In the genomic region with DNA sequence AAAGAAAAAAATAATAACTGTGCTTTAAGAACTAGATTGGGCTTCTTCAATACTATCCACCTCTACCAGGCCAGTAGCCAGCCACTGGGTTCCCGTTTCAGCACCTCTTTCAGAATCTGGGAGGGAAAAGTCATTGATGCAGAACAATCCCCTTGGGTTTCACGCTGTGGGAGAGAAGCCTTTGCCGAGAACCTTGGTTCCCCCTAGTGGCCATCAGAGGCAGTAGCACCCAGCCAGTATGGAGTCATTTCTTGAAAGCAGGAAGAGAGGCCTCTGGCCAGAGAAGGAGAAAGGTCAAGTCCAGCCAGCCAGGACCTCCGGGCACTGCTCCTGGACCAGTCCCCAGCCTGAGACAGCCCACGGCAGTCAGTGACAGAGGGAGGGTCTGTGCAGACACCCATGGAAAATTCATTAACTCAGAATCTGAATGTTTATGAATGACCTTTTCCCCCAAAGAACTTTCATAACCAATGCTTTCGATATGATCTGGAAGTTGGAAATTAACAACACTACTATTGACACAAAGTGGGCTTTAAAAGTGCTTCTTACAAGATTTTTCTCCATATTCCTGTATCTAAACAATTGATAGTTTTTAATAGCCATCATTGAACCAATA, we compare ENCODE assay signal across 8 cellular contexts. TPM values are rescaled to one million over a fixed set of nuclear protein-coding genes. Genes with fewer than 3 reads are reported as not detected.
A peak's percentile ranks its signal among the peaks of the same experiment; 100 is the strongest.
DNase-seq lines count a peak whose midpoint lies in the region; ATAC-seq and TF ChIP-seq lines count a peak whose summit lies in the region.

No MANE protein-coding gene starts in this region.

- H2AFZ ChIP-seq in KMS-11 (ENCODE audit: low read depth) (peak overlapping the region; percentile 55; the same call in 1 of the 2 replicates), osteoblast (ENCODE audit: low read length) (peak overlapping the region; percentile 56)

- no peak for TF ChIP-seq POLR2A in upper lobe of left lung (IDR thresholded peaks at IDR 0.05)

- peaks cover 18% of the 10 kb centered on the region for H3K27me3 Mint-ChIP-seq in activated T-helper 17 cell treated with anti-CD3 and anti-CD28 coated beads, Interleukin-2, amount 50 U/mL, for 72 hours

- no peak overlapping the region for H3K4me3 ChIP-seq in KMS-11 (IDR thresholded peaks at IDR 0.05; ENCODE audit: insufficient read depth, low read depth, low read length)
- no peak overlapping the region for H3K4me3 ChIP-seq in osteoblast (ENCODE audit: insufficient read depth, low read length)
- no peak overlapping the region for H3K4me3 ChIP-seq in upper lobe of left lung

- no peak overlapping the region for H3K27ac Mint-ChIP-seq in activated T-helper 17 cell treated with anti-CD3 and anti-CD28 coated beads, Interleukin-2, amount 50 U/mL, for 72 hours

- no peak for TF ChIP-seq EP300 in upper lobe of left lung (IDR thresholded peaks at IDR 0.05)

- 11% methylated on average over 6 of the region's 6 CpGs for WGBS in upper lobe of left lung, 2 donors

- TF ChIP-seq CTCF in KMS-11 (conservative IDR thresholded peaks at IDR 0.05; ENCODE audit: low read depth, low read length) (peak; percentile 97), osteoblast (IDR thresholded peaks at IDR 0.05; ENCODE audit: extremely low read depth, low read depth, low read length) (peak; percentile 98), upper lobe of left lung (IDR thresholded peaks at IDR 0.05) (peak; percentile 88 to 97 (median 92))

- H3K27ac ChIP-seq in KMS-11: no peak overlapping the region
- no peak overlapping the region for H3K27ac ChIP-seq in osteoblast (ENCODE audit: low read depth, low read length)
- peak overlapping the region in 2 of 4 donors; percentile 55 to 64 for H3K27ac ChIP-seq in upper lobe of left lung

- DNase-seq in ELF-1 (ENCODE audit: low read depth, low spot score) (peak; percentile 79), RKO (ENCODE audit: low spot score) (peak; percentile 80), foreskin melanocyte (peak; percentile 64), osteoblast (ENCODE audit: insufficient read length, low spot score, missing footprints) (peak; percentile 96), upper lobe of left lung (peak in 1 of 2 donors; percentile 72)

- H3K4me1 ChIP-seq in KMS-11 (ENCODE audit: low read depth, poor library complexity, severe bottlenecking) (no peaks in the 10 kb centered on the region), osteoblast (ENCODE audit: insufficient read depth, low read length) (no peaks in the 10 kb centered on the region), upper lobe of left lung (peaks cover 0 to 16% (median 4%) of the 10 kb centered on the region in 4 donors)

- H3K9ac ChIP-seq in KMS-11: no peak overlapping the region

- H3K4me2 ChIP-seq in KMS-11 (no peak overlapping the region), osteoblast (ENCODE audit: insufficient read depth, low read length) (no peak overlapping the region)

- no peaks in the 10 kb centered on the region for H3K9me3 ChIP-seq in osteoblast (ENCODE audit: low read depth, low read length)
- H3K9me3 ChIP-seq in upper lobe of left lung: no peaks in the 10 kb centered on the region

- H3K9me3 Mint-ChIP-seq in activated T-helper 17 cell treated with anti-CD3 and anti-CD28 coated beads, Interleukin-2, amount 50 U/mL, for 72 hours: no peaks in the 10 kb centered on the region

- H3K79me2 ChIP-seq in KMS-11 (ENCODE audit: insufficient read depth, low read depth) (no peaks in the 10 kb centered on the region), osteoblast (ENCODE audit: insufficient read depth, low read length) (no peaks in the 10 kb centered on the region)

- no peak overlapping the region for H3K4me3 Mint-ChIP-seq in activated T-helper 17 cell treated with anti-CD3 and anti-CD28 coated beads, Interleukin-2, amount 50 U/mL, for 72 hours

- H4K20me1 ChIP-seq in KMS-11 (ENCODE audit: insufficient read depth) (no peaks in the 10 kb centered on the region), osteoblast (ENCODE audit: insufficient read depth, low read length) (no peaks in the 10 kb centered on the region)

- no peaks in the 10 kb centered on the region for H3K4me1 Mint-ChIP-seq in activated T-helper 17 cell treated with anti-CD3 and anti-CD28 coated beads, Interleukin-2, amount 50 U/mL, for 72 hours

- no peaks in the 10 kb centered on the region for H3K27me3 ChIP-seq in KMS-11 (ENCODE audit: insufficient read depth, low read depth)
- H3K27me3 ChIP-seq in osteoblast (ENCODE audit: insufficient read depth, low read length): peaks cover 4% of the 10 kb centered on the region
- no peaks in the 10 kb centered on the region for H3K27me3 ChIP-seq in upper lobe of left lung

- H3K36me3 Mint-ChIP-seq in activated T-helper 17 cell treated with anti-CD3 and anti-CD28 coated beads, Interleukin-2, amount 50 U/mL, for 72 hours (ENCODE audit: low read depth): no peaks in the 10 kb centered on the region

- H3K36me3 ChIP-seq in KMS-11 (ENCODE audit: insufficient read depth) (no peaks in the 10 kb centered on the region), osteoblast (ENCODE audit: insufficient read depth, low read length) (no peaks in the 10 kb centered on the region), upper lobe of left lung (no peaks in the 10 kb centered on the region)

- ATAC-seq in GM21737 (IDR thresholded peaks at IDR 0.05; ENCODE audit: unreplicated experiment) (peak; percentile 85), upper lobe of left lung (ENCODE audit: low FRiP score in 2 of 2) (peak; percentile 88 to 93)
- ATAC-seq in activated T-helper 17 cell treated with anti-CD3 and anti-CD28 coated beads, Interleukin-2, amount 50 U/mL, for 72 hours (replicated peaks): peak; percentile 85

RNA-seq across cellular contexts. Expression of a gene that starts 51.2 kb away (rescaled TPM):
- not detected for total RNA-seq in activated T-helper 17 cell treated with anti-CD3 and anti-CD28 coated beads, Interleukin-2, amount 50 U/mL, for 72 hours
- total RNA-seq in osteoblast (0.72 and 1.8 TPM in 2 replicates), upper lobe of left lung (100 to 1,000 TPM in 3 of 6 donors, 10 to 100 TPM in 3; 54.5 to 146 (median 89.8) TPM)

Comparison
In these comparisons a context has a peak if more than half of its experiments do, and no peak if none do; other contexts are left out.
1. RNA of a gene that starts 51.2 kb away (total RNA-seq): 54.5 to 146 TPM in upper lobe of left lung; 0.72 to 1.8 TPM in osteoblast and not detected in activated T-helper 17 cell treated with anti-CD3 and anti-CD28 coated beads, Interleukin-2, amount 50 U/mL, for 72 hours; every median in the first group is over 10 times any median in the second.
2. Peak in every context shown above with its lines, with median percentiles within 50 percentile points of each other: ATAC-seq and CTCF ChIP-seq.